Comparison of ENCODE assay signal across 8 cellular contexts in genomic region chr11:47412152-47412746, GRCh38.
DNase-seq lines count a peak whose midpoint lies in the region; ATAC-seq lines count a peak whose summit lies in the region.

No MANE protein-coding gene starts in this region.

- no peak for ATAC-seq in stimulated activated effector memory CD8-positive, alpha-beta T cell treated with anti-CD3 and anti-CD28 coated beads, Interleukin-12 subunit alpha, Interleukin-12 subunit beta, amount 100 ng/mL, for 72 hours
- ATAC-seq in GM21786 (IDR thresholded peaks at IDR 0.05; ENCODE audit: unreplicated experiment), result no peak

- no peaks in the 10 kb centered on the region for H3K9me3 Mint-ChIP-seq in stimulated activated effector memory CD8-positive, alpha-beta T cell treated with anti-CD3 and anti-CD28 coated beads, Interleukin-12 subunit alpha, Interleukin-12 subunit beta, amount 100 ng/mL, for 72 hours

- H3K27me3 ChIP-seq in NT2/D1 (ENCODE audit: insufficient read depth, insufficient read length) (no peaks in the 10 kb centered on the region), iPS DF 6.9 (ENCODE audit: control insufficient read depth, insufficient read depth, low read length) (no peaks in the 10 kb centered on the region)

- H3K36me3 Mint-ChIP-seq in stimulated activated effector memory CD8-positive, alpha-beta T cell treated with anti-CD3 and anti-CD28 coated beads, Interleukin-12 subunit alpha, Interleukin-12 subunit beta, amount 100 ng/mL, for 72 hours, result peaks cover 46% of the 10 kb centered on the region

- peak; percentile 44 to 64 for DNase-seq in SHP77 (lab: John Stamatoyannopoulos, UW)
- DNase-seq in SHP77 treated with DMSO at 0.1 percent for 48 hours (lab: John Stamatoyannopoulos, UW), result no peak
- DNase-seq in NT2/D1 (ENCODE audit: low read depth, low spot score), result peak; percentile 44
- DNase-seq in activated naive CD4-positive, alpha-beta T cell (lab: John Stamatoyannopoulos, UW), result peak in 3 of 4 experiments; percentile 25 to 53 (median 25)
- DNase-seq in iPS DF 6.9 (ENCODE audit: low read depth, low spot score), result peak; percentile 37
- peak; percentile 54 to 80 for DNase-seq in stimulated activated effector memory CD8-positive, alpha-beta T cell treated with anti-CD3 and anti-CD28 coated beads, Interleukin-12 subunit alpha, Interleukin-12 subunit beta, amount 100 ng/mL, for 72 hours (ENCODE audit: low spot score in 2 of 2)
- DNase-seq in DMS153 treated with DMSO at 0.1 percent for 48 hours (lab: John Stamatoyannopoulos, UW; ENCODE audit: unreplicated experiment), result no peak

- H3K9ac ChIP-seq in NT2/D1 (ENCODE audit: insufficient read length, low read depth), result no peak overlapping the region

- H3K4me3 ChIP-seq in NT2/D1 (ENCODE audit: insufficient read length, low read depth) (no peak overlapping the region), iPS DF 6.9 (ENCODE audit: low read length) (no peak overlapping the region)

- no CpG with 5 or more reads among the region's 4 CpGs for WGBS in iPS DF 6.9 (ENCODE audit: insufficient coverage, insufficient read length)

- H3K4me1 Mint-ChIP-seq in stimulated activated effector memory CD8-positive, alpha-beta T cell treated with anti-CD3 and anti-CD28 coated beads, Interleukin-12 subunit alpha, Interleukin-12 subunit beta, amount 100 ng/mL, for 72 hours, result peaks cover 28% of the 10 kb centered on the region

- H3K9me3 ChIP-seq in NT2/D1 (ENCODE audit: insufficient read depth, low read length) (no peaks in the 10 kb centered on the region), iPS DF 6.9 (ENCODE audit: control insufficient read depth, insufficient read depth, low read length) (no peaks in the 10 kb centered on the region)

- H3K36me3 ChIP-seq in NT2/D1 (ENCODE audit: insufficient read depth, insufficient read length, low read length) (peaks cover 63% of the 10 kb centered on the region), iPS DF 6.9 (ENCODE audit: control insufficient read depth, insufficient read depth, low read length) (peaks cover 12% of the 10 kb centered on the region)

- peak overlapping the region; percentile 37 for H3K27ac Mint-ChIP-seq in stimulated activated effector memory CD8-positive, alpha-beta T cell treated with anti-CD3 and anti-CD28 coated beads, Interleukin-12 subunit alpha, Interleukin-12 subunit beta, amount 100 ng/mL, for 72 hours

- H3K27ac ChIP-seq in iPS DF 6.9 (ENCODE audit: low read length), result no peak overlapping the region

- H3K4me3 Mint-ChIP-seq in stimulated activated effector memory CD8-positive, alpha-beta T cell treated with anti-CD3 and anti-CD28 coated beads, Interleukin-12 subunit alpha, Interleukin-12 subunit beta, amount 100 ng/mL, for 72 hours, result no peak overlapping the region

- H3K4me1 ChIP-seq in NT2/D1 (ENCODE audit: insufficient read depth, insufficient read length) (peaks cover 42% of the 10 kb centered on the region), iPS DF 6.9 (ENCODE audit: control insufficient read depth, insufficient read depth, low read length) (peaks cover 7% of the 10 kb centered on the region)

Comparison
In these comparisons a context has a peak if more than half of its experiments do, and no peak if none do; other contexts are left out.
1. DNase-seq: peak in SHP77 (2 of 2), NT2/D1 (single experiment), activated naive CD4-positive, alpha-beta T cell (3 of 4), iPS DF 6.9 (single experiment) and stimulated activated effector memory CD8-positive, alpha-beta T cell treated with anti-CD3 and anti-CD28 coated beads, Interleukin-12 subunit alpha, Interleukin-12 subunit beta, amount 100 ng/mL, for 72 hours (2 of 2); none in SHP77 treated with DMSO at 0.1 percent for 48 hours (single experiment) and DMS153 treated with DMSO at 0.1 percent for 48 hours (single experiment).